ENCODE assay signal across 8 cellular contexts in genomic region chr9:129988607-129989361, GRCh38. TPM values are rescaled to one million over a fixed set of nuclear protein-coding genes. Genes with fewer than 3 reads are reported as not detected.
DNase-seq lines count a peak whose midpoint lies in the region; ATAC-seq and TF ChIP-seq lines count a peak whose summit lies in the region.

No MANE protein-coding gene starts in this region.

- H3K36me3 ChIP-seq in MM.1S (replicated peaks; ENCODE audit: insufficient read depth, low read length) (no peaks in the 10 kb centered on the region), mesenchymal stem cell (ENCODE audit: control insufficient read depth in 1 of 2, insufficient read depth in 2 of 2, low read depth in 1 of 2, low read length in 2 of 2) (peaks cover 0 to under 1% of the 10 kb centered on the region in 2 experiments)

- H3K4me2 ChIP-seq in MM.1S (ENCODE audit: low read depth, low read length) (peak overlapping the region; percentile 62), mesenchymal stem cell (ENCODE audit: low read length, poor library complexity, severe bottlenecking) (no peak overlapping the region)

- no peak overlapping the region for H4K8ac ChIP-seq in mesenchymal stem cell (ENCODE audit: low read length)

- no peak overlapping the region for H3K23ac ChIP-seq in mesenchymal stem cell (ENCODE audit: low read length in 2 of 2)

- H3K27me3 ChIP-seq in MM.1S (replicated peaks; ENCODE audit: insufficient read depth, low read length) (no peaks in the 10 kb centered on the region), mesenchymal stem cell (ENCODE audit: control insufficient read depth in 1 of 2, insufficient read depth in 1 of 2, low read length in 2 of 2) (no peaks in the 10 kb centered on the region)

- H2BK5ac ChIP-seq in mesenchymal stem cell (ENCODE audit: low read depth, low read length, poor library complexity, severe bottlenecking) = no peak overlapping the region

- H3K18ac ChIP-seq in mesenchymal stem cell (ENCODE audit: low read depth in 1 of 2, low read length in 2 of 2) = peak overlapping the region in 1 of 2 experiments; percentile 34

- H4K91ac ChIP-seq in mesenchymal stem cell (ENCODE audit: low read length) = no peak overlapping the region

- peaks cover 14% of the 10 kb centered on the region for H3F3A ChIP-seq in MM.1S (ENCODE audit: insufficient read depth, low read length)

- no peak overlapping the region for H2AK5ac ChIP-seq in mesenchymal stem cell (ENCODE audit: low read length, severe bottlenecking)

- no peak overlapping the region for H3K14ac ChIP-seq in mesenchymal stem cell (ENCODE audit: low read length in 2 of 2)

- ATAC-seq in GM18520 (IDR thresholded peaks at IDR 0.05; ENCODE audit: unreplicated experiment) (peak; percentile 62), GM21786 (IDR thresholded peaks at IDR 0.05; ENCODE audit: unreplicated experiment) (peak; percentile 52), HG03025 (IDR thresholded peaks at IDR 0.05; ENCODE audit: low FRiP score, unreplicated experiment) (no peak)

- peaks cover 19% of the 10 kb centered on the region; the same call in 1 of the 2 replicates for H3K79me2 ChIP-seq in MM.1S (ENCODE audit: low read length)

- H3K9me2 ChIP-seq in MM.1S (replicated peaks; ENCODE audit: insufficient read depth, low read length) = no peaks in the 10 kb centered on the region

- H3K9me3 ChIP-seq in MM.1S (replicated peaks; ENCODE audit: insufficient read depth, low read length) = no peaks in the 10 kb centered on the region
- H3K9me3 ChIP-seq in mesenchymal stem cell (ENCODE audit: control insufficient read depth, low read length) = no peaks in the 10 kb centered on the region

- H3K4me3 ChIP-seq in MM.1S (ENCODE audit: low read length) (no peak overlapping the region; the same call in 1 of the 2 replicates), mesenchymal stem cell (ENCODE audit: insufficient read depth in 1 of 2, low read depth in 1 of 2, low read length in 2 of 2) (no peak overlapping the region)

- peaks cover 4% of the 10 kb centered on the region for H3K79me1 ChIP-seq in mesenchymal stem cell (replicated peaks; ENCODE audit: low read length, poor library complexity, severe bottlenecking)

- H3K27ac ChIP-seq in MM.1S (ENCODE audit: low read length) = peak overlapping the region; percentile 56; the same call in 1 of the 2 replicates
- H3K27ac ChIP-seq in mesenchymal stem cell (ENCODE audit: low read length, poor library complexity, severe bottlenecking) = no peak overlapping the region

- H2BK120ac ChIP-seq in mesenchymal stem cell (ENCODE audit: low read depth, low read length) = no peak overlapping the region

- H2AFZ ChIP-seq in MM.1S (ENCODE audit: low read length) (no peak overlapping the region), mesenchymal stem cell (ENCODE audit: low read depth, low read length) (no peak overlapping the region)

- H2BK12ac ChIP-seq in mesenchymal stem cell (ENCODE audit: low read length in 2 of 2) = peak overlapping the region in 1 of 2 experiments; percentile 92

- H3K4me1 ChIP-seq in MM.1S (ENCODE audit: low read length) (peaks cover 24% of the 10 kb centered on the region), mesenchymal stem cell (ENCODE audit: control insufficient read depth, insufficient read depth, low read depth, low read length) (peaks cover 7% of the 10 kb centered on the region)

- WGBS in mesenchymal stem cell = 80% methylated on average over 9 of the region's 9 CpGs

- TF ChIP-seq CTCF in MM.1S (IDR thresholded peaks at IDR 0.05; ENCODE audit: low read length) = no peak

- H3K4ac ChIP-seq in mesenchymal stem cell (ENCODE audit: low read depth in 1 of 2, low read length in 2 of 2) = peak overlapping the region in 1 of 2 experiments; percentile 18

- no peaks in the 10 kb centered on the region for H4K20me1 ChIP-seq in MM.1S (ENCODE audit: insufficient read depth, low read length)

- H3K9ac ChIP-seq in MM.1S (ENCODE audit: low read length) = peak overlapping the region; percentile 16; the same call in 1 of the 2 replicates
- H3K9ac ChIP-seq in mesenchymal stem cell (ENCODE audit: low read length) = no peak overlapping the region

- H2BK15ac ChIP-seq in mesenchymal stem cell (ENCODE audit: low read depth, poor library complexity, severe bottlenecking) = peak overlapping the region; percentile 63

- DNase-seq in MM.1S (peak; percentile 87), mesenchymal stem cell (peak; percentile 61), globus pallidus (ENCODE audit: low spot score) (no peak), islet precursor cell (no peak), GDM1 (lab: John Stamatoyannopoulos, UW) (no peak)

RNA-seq across cellular contexts. Expression of gene FNBP1, which starts 54.2 kb away (rescaled TPM):
- 47.4 TPM for polyA plus RNA-seq in mesenchymal stem cell (2013, experiment 1 of 2)
- polyA plus RNA-seq in mesenchymal stem cell (2013, experiment 2 of 2) = 45.8 TPM

Comparison
In these comparisons a context has a peak if more than half of its experiments do, and no peak if none do; other contexts are left out.
1. DNase-seq: peak in MM.1S (single experiment) and mesenchymal stem cell (single experiment); none in globus pallidus (single experiment), islet precursor cell (single experiment) and GDM1 (single experiment).